Comparison of ENCODE assay signal across 8 cellular contexts in the genomic region with DNA sequence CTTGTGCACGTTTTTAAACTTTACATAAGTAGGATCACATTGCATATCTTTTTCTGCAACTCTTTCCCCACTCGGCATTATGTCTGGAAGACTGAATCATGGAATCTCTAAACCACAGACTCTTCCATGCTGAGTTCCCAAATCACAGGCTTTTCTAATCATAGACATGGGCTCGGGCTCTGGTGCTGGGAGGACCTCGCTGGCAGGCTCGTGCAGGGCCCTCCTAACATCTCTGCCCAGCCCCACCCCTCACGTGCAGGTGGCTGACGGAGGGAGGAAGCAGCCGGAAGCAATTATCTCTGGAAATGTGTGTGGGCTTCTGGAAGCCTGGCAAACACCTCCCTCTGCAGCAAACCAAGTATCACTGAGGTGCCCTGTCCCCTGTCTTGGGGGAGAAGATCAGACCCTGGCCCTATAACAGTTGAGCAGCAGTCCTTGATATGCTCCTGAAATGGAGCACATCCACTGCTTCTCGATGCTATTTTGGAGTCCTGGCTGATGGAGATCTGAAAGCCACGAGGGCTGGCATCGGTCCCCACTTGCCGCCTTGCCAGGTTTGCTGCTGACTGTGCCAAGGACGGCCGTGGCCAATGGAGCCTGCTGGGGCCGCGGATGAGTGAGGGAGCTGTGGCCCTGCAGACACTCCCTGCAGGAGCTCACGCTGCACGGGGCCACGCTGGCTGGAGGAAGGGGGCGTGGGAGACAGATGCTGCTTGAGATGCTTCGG. TPM values are rescaled to one million over a fixed set of nuclear protein-coding genes. Genes with fewer than 3 reads are reported as not detected.
A peak's percentile ranks its signal among the peaks of the same experiment; 100 is the strongest.
DNase-seq lines count a peak whose midpoint lies in the region; ATAC-seq and TF ChIP-seq lines count a peak whose summit lies in the region.

No MANE protein-coding gene starts in this region.

- DNase-seq in Ammon's horn (ENCODE audit: low spot score) (peak; percentile 61), NCI-H1092 (lab: John Stamatoyannopoulos, UW) (peak; percentile 85), amniotic epithelial cell (ENCODE audit: low read depth) (peak; percentile 63), left lung (peak in 1 of 2 donors; percentile 70), germinal center (ENCODE audit: low spot score) (no peak), ecto neural progenitor cell (ENCODE audit: low spot score) (no peak)

- TF ChIP-seq CTCF in left lung (IDR thresholded peaks at IDR 0.05) = no peak

- intact Hi-C loops in left lung (cut with DNase I) = no loop called here

- peaks cover 26 to 64% of the 10 kb centered on the region in 2 donors for H3K27me3 ChIP-seq in left lung

- no peak overlapping the region for H3K27ac ChIP-seq in left lung

- H3K9me3 ChIP-seq in left lung = no peaks in the 10 kb centered on the region

- peaks cover 0 to 5% of the 10 kb centered on the region in 2 donors for H3K4me1 ChIP-seq in left lung

- no peaks in the 10 kb centered on the region for H3K36me3 ChIP-seq in left lung

- no peak overlapping the region for H3K4me3 ChIP-seq in left lung

- ATAC-seq in left lung (peak; percentile 13), GM18517 (IDR thresholded peaks at IDR 0.05; ENCODE audit: unreplicated experiment) (no peak), GM19397 (IDR thresholded peaks at IDR 0.05; ENCODE audit: unreplicated experiment) (no peak)

RNA-seq across cellular contexts. Expression of a gene that starts 4.4 kb away (rescaled TPM):
- 10 to 100 TPM; 38.7 to 57.0 TPM for total RNA-seq in left lung

Comparison
In these comparisons a context has a peak if more than half of its experiments do, and no peak if none do; other contexts are left out.
1. DNase-seq: peak in Ammon's horn (single experiment), NCI-H1092 (single experiment) and amniotic epithelial cell (single experiment); none in germinal center (single experiment) and ecto neural progenitor cell (single experiment).